13 cellular contexts compared by ENCODE assay signal in genomic region chr21:43343095-43343991, GRCh38.
A peak's percentile ranks its signal among the peaks of the same experiment; 100 is the strongest.
DNase-seq lines count a peak whose midpoint lies in the region; ATAC-seq and TF ChIP-seq lines count a peak whose summit lies in the region.
"Had no signal": no experiment of that assay in that cellular context is flagged by ENCODE, and none has a peak within 500 bp of the region (broad histone marks: within the 10 kb centered on the region; RNA-seq: fewer than 3 reads in every experiment).

No MANE protein-coding gene starts in this region.

- no peak for TF ChIP-seq POLR2A in heart left ventricle (IDR thresholded peaks at IDR 0.05)

- TF ChIP-seq CTCF in heart left ventricle (IDR thresholded peaks at IDR 0.05) (no peak), lower lobe of right lung (IDR thresholded peaks at IDR 0.05) (no peak)

- H3K27me3 ChIP-seq in right cardiac atrium (ENCODE audit: control insufficient read depth, insufficient read depth) (no peaks in the 10 kb centered on the region), heart left ventricle (no peaks in the 10 kb centered on the region), lower lobe of right lung (ENCODE audit: low read depth) (no peaks in the 10 kb centered on the region)

- intact Hi-C loops in right cardiac atrium (cut with DNase I) (loop anchor here in 1 of 4 donors (10.0 kb wide), 1 partner anchor 301 kb away; no protein-coding TSS in a partner anchor), heart left ventricle (cut with DNase I) (no loop called here), lower lobe of right lung (cut with DNase I) (no loop called here)

- peaks cover 2% of the 10 kb centered on the region for H3K4me1 ChIP-seq in right cardiac atrium (ENCODE audit: control insufficient read depth, insufficient read depth, low read length)
- peaks cover 0 to 35% (median 14%) of the 10 kb centered on the region in 12 donors for H3K4me1 ChIP-seq in heart left ventricle
- peaks cover 36% of the 10 kb centered on the region for H3K4me1 ChIP-seq in lower lobe of right lung

- 90% methylated on average over 26 of the region's 26 CpGs for WGBS in right cardiac atrium
- WGBS in heart left ventricle, 4 donors = 83 to 92% (median 90%) methylated on average over 14 to 26 of the region's 26 CpGs

- H3K27ac ChIP-seq in right cardiac atrium (ENCODE audit: low read length) = no peak overlapping the region
- no peak overlapping the region for H3K27ac ChIP-seq in heart left ventricle
- peak overlapping the region; percentile 82 for H3K27ac ChIP-seq in lower lobe of right lung
- H3K27ac ChIP-seq: left ventricle myocardium inferior had no signal

- H3K4me3 ChIP-seq in right cardiac atrium (ENCODE audit: low read length) = no peak overlapping the region
- H3K4me3 ChIP-seq in heart left ventricle = no peak overlapping the region
- no peak overlapping the region for H3K4me3 ChIP-seq in lower lobe of right lung
- H3K4me3 ChIP-seq: left ventricle myocardium inferior had no signal

- no peaks in the 10 kb centered on the region for H3K9me3 ChIP-seq in right cardiac atrium (ENCODE audit: control insufficient read depth, low read length)
- no peaks in the 10 kb centered on the region for H3K9me3 ChIP-seq in heart left ventricle
- H3K9me3 ChIP-seq in lower lobe of right lung = no peaks in the 10 kb centered on the region
- H3K9me3 ChIP-seq: left ventricle myocardium inferior had no signal

- DNase-seq in right cardiac atrium (peak in 2 of 3 donors; percentile 10 to 29), heart left ventricle (no peak), SW480 (ENCODE audit: low spot score) (peak; percentile 93), lower lobe of right lung (peak; percentile 94)
- DNase-seq in activated T-cell treated with anti-CD3 and anti-CD28 coated beads, Interleukin-2, amount 50 U/mL, for 1 hour = no peak
- DNase-seq: activated B cell treated with CpG ODN at 0.5 μM for 24 hours; activated T-cell treated with anti-CD3 and anti-CD28 coated beads, Interleukin-2, amount 50 U/mL, for 72 hours; H7; left ventricle myocardium inferior; OCI-M1 had no signal

- H3K36me3 ChIP-seq in heart left ventricle (no peaks in the 10 kb centered on the region), lower lobe of right lung (no peaks in the 10 kb centered on the region)
- H3K36me3 ChIP-seq: left ventricle myocardium inferior had no signal

- no peak for ATAC-seq in right cardiac atrium
- ATAC-seq in heart left ventricle = no peak
- ATAC-seq in lower lobe of right lung = peak; percentile 82 to 88
- no peak for ATAC-seq in GM21529 (IDR thresholded peaks at IDR 0.05; ENCODE audit: unreplicated experiment)
- ATAC-seq in GM21825 (IDR thresholded peaks at IDR 0.05; ENCODE audit: unreplicated experiment) = no peak
- no peak for ATAC-seq in GM21737 (IDR thresholded peaks at IDR 0.05; ENCODE audit: unreplicated experiment)
- ATAC-seq: activated T-cell treated with anti-CD3 and anti-CD28 coated beads, Interleukin-2, amount 50 U/mL, for 72 hours had no signal

Comparison
In these comparisons a context has a peak if more than half of its experiments do, and no peak if none do; other contexts are left out.
1. DNase-seq: peak in right cardiac atrium (2 of 3), SW480 (single experiment) and lower lobe of right lung (single experiment); none in heart left ventricle (0 of 5) and activated T-cell treated with anti-CD3 and anti-CD28 coated beads, Interleukin-2, amount 50 U/mL, for 1 hour (single experiment).
2. ATAC-seq: peak in lower lobe of right lung (2 of 2); none in right cardiac atrium (0 of 2), heart left ventricle (0 of 4), GM21529 (single experiment), GM21825 (single experiment) and GM21737 (single experiment).